Comparison of ENCODE assay signal across 1 cellular context in genomic region chr17:42087042-42087701, GRCh38.
TF ChIP-seq lines count a peak whose summit lies in the region.

No MANE protein-coding gene starts in this region.

TF ChIP-seq in K562, 482 proteins besides CTCF, POLR2A, EP300 and RAD21 (continued from another document):
- no peak for TF ChIP-seq ATF2 (CRISPR knock-in tag; IDR thresholded peaks at IDR 0.05)
- no peak for TF ChIP-seq NFXL1 (CRISPR knock-in tag; IDR thresholded peaks at IDR 0.05)
- TF ChIP-seq, protein P1, sequence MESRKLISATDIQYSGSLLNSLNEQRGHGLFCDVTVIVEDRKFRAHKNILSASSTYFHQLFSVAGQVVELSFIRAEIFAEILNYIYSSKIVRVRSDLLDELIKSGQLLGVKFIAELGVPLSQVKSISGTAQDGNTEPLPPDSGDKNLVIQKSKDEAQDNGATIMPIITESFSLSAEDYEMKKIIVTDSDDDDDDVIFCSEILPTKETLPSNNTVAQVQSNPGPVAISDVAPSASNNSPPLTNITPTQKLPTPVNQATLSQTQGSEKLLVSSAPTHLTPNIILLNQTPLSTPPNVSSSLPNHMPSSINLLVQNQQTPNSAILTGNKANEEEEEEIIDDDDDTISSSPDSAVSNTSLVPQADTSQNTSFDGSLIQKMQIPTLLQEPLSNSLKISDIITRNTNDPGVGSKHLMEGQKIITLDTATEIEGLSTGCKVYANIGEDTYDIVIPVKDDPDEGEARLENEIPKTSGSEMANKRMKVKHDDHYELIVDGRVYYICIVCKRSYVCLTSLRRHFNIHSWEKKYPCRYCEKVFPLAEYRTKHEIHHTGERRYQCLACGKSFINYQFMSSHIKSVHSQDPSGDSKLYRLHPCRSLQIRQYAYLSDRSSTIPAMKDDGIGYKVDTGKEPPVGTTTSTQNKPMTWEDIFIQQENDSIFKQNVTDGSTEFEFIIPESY (CRISPR knock-in tag; IDR thresholded peaks at IDR 0.05), result no peak
- TF ChIP-seq POLR2AphosphoS2 (IDR thresholded peaks at IDR 0.05; ENCODE audit: low read length), result no peak
- no peak for TF ChIP-seq STAG1 (CRISPR knock-in tag; IDR thresholded peaks at IDR 0.05; ENCODE audit: borderline replicate concordance)
- peak; percentile 61; the same call in 1 of the 2 replicates for TF ChIP-seq ADNP (tag; IDR thresholded peaks at IDR 0.05)
- TF ChIP-seq MIER1 (IDR thresholded peaks at IDR 0.05; ENCODE audit: low read depth), result no peak
- TF ChIP-seq KLF16 (IDR thresholded peaks at IDR 0.05), result peak; percentile 69; the same call in 1 of the 2 replicates
- TF ChIP-seq NR3C1 (CRISPR knock-in tag; IDR thresholded peaks at IDR 0.05), result no peak
- no peak for TF ChIP-seq RBBP5 (IDR thresholded peaks at IDR 0.05; ENCODE audit: borderline replicate concordance, insufficient read depth, low read length, poor library complexity, severe bottlenecking)
- no peak; a peak in 1 of 4 replicates for TF ChIP-seq FOXA3 (CRISPR knock-in tag; conservative IDR thresholded peaks at IDR 0.05 in 1 of 2, IDR thresholded peaks at IDR 0.05 in 1 of 2)
- no peak for TF ChIP-seq STAT5B (CRISPR knock-in tag; IDR thresholded peaks at IDR 0.05)
- TF ChIP-seq UBTF (IDR thresholded peaks at IDR 0.05; ENCODE audit: borderline replicate concordance in 1 of 2, low read depth in 2 of 2, low read length in 2 of 2), result no peak
- no peak; the same call in 1 of the 2 replicates for TF ChIP-seq SMAD4 (CRISPR knock-in tag; conservative IDR thresholded peaks at IDR 0.05)
- TF ChIP-seq, protein P2, sequence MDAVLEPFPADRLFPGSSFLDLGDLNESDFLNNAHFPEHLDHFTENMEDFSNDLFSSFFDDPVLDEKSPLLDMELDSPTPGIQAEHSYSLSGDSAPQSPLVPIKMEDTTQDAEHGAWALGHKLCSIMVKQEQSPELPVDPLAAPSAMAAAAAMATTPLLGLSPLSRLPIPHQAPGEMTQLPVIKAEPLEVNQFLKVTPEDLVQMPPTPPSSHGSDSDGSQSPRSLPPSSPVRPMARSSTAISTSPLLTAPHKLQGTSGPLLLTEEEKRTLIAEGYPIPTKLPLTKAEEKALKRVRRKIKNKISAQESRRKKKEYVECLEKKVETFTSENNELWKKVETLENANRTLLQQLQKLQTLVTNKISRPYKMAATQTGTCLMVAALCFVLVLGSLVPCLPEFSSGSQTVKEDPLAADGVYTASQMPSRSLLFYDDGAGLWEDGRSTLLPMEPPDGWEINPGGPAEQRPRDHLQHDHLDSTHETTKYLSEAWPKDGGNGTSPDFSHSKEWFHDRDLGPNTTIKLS (IDR thresholded peaks at IDR 0.05; ENCODE audit: borderline replicate concordance, low read depth), result no peak
- no peak for TF ChIP-seq ZKSCAN3 (CRISPR knock-in tag; IDR thresholded peaks at IDR 0.05)
- TF ChIP-seq ZNF232 (CRISPR knock-in tag; IDR thresholded peaks at IDR 0.05), result no peak
- TF ChIP-seq ZNF140 (CRISPR knock-in tag; IDR thresholded peaks at IDR 0.05), result no peak
- TF ChIP-seq KAT7 (CRISPR knock-in tag; IDR thresholded peaks at IDR 0.05; ENCODE audit: borderline replicate concordance), result no peak
- no peak for TF ChIP-seq DEAF1 (CRISPR knock-in tag; IDR thresholded peaks at IDR 0.05)
- no peak for TF ChIP-seq E2F3 (CRISPR knock-in tag; IDR thresholded peaks at IDR 0.05)
- no peak for TF ChIP-seq ZNF41 (CRISPR knock-in tag; conservative IDR thresholded peaks at IDR 0.05)
- TF ChIP-seq NRF1 (conservative IDR thresholded peaks at IDR 0.05 in 1 of 2, IDR thresholded peaks at IDR 0.05 in 1 of 2), result no peak
- TF ChIP-seq BACH1 (tag; IDR thresholded peaks at IDR 0.05), result no peak
- TF ChIP-seq, protein P3, sequence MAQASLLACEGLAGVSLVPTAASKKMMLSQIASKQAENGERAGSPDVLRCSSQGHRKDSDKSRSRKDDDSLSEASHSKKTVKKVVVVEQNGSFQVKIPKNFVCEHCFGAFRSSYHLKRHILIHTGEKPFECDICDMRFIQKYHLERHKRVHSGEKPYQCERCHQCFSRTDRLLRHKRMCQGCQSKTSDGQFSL (CRISPR knock-in tag; IDR thresholded peaks at IDR 0.05), result no peak
- TF ChIP-seq, protein P3 (tag; IDR thresholded peaks at IDR 0.05), result no peak
- TF ChIP-seq CHD2 (IDR thresholded peaks at IDR 0.05; ENCODE audit: low read depth, low read length), result no peak
- TF ChIP-seq CBX1 (IDR thresholded peaks at IDR 0.05; ENCODE audit: low read depth), result no peak
- no peak for TF ChIP-seq ZNF212 (CRISPR knock-in tag; IDR thresholded peaks at IDR 0.05)
- TF ChIP-seq FOXA1 (IDR thresholded peaks at IDR 0.05; ENCODE audit: borderline replicate concordance), result no peak
- TF ChIP-seq SAFB2 (IDR thresholded peaks at IDR 0.05; ENCODE audit: borderline replicate concordance, low read depth, low read length, severe bottlenecking), result no peak
- TF ChIP-seq CHCHD3 (CRISPR knock-in tag; IDR thresholded peaks at IDR 0.05), result no peak
- TF ChIP-seq DPF2 (IDR thresholded peaks at IDR 0.05), result peak; percentile 69
- no peak for TF ChIP-seq SRSF3 (IDR thresholded peaks at IDR 0.05; ENCODE audit: insufficient read depth, low read length)
- 0 out of 2 replicates have a peak, but pooled peaks have one; percentile 36 for TF ChIP-seq PHF21A (IDR thresholded peaks at IDR 0.05; ENCODE audit: borderline replicate concordance, low read depth)
- TF ChIP-seq NR0B1 (IDR thresholded peaks at IDR 0.05; ENCODE audit: partially characterized antibody), result no peak
- no peak for TF ChIP-seq NR2F6 (CRISPR knock-in tag; IDR thresholded peaks at IDR 0.05)
- no peak for TF ChIP-seq TAF7 (tag; IDR thresholded peaks at IDR 0.05)
- no peak for TF ChIP-seq SP2 (IDR thresholded peaks at IDR 0.05; ENCODE audit: extremely low read depth, low read depth, low read length, poor library complexity, severe bottlenecking)
- TF ChIP-seq ZKSCAN8 (CRISPR knock-in tag; IDR thresholded peaks at IDR 0.05), result no peak
- TF ChIP-seq MYC (IDR thresholded peaks at IDR 0.05; ENCODE audit: low read depth, low read length), result no peak
- TF ChIP-seq MYC (CRISPR knock-in tag; IDR thresholded peaks at IDR 0.05; ENCODE audit: borderline replicate concordance, low read depth), result no peak
- no peak for TF ChIP-seq ZNF436 (CRISPR knock-in tag; IDR thresholded peaks at IDR 0.05)
- no peak for TF ChIP-seq EHMT2 (IDR thresholded peaks at IDR 0.05)
